23 cellular contexts compared by ENCODE assay signal in the genomic region with DNA sequence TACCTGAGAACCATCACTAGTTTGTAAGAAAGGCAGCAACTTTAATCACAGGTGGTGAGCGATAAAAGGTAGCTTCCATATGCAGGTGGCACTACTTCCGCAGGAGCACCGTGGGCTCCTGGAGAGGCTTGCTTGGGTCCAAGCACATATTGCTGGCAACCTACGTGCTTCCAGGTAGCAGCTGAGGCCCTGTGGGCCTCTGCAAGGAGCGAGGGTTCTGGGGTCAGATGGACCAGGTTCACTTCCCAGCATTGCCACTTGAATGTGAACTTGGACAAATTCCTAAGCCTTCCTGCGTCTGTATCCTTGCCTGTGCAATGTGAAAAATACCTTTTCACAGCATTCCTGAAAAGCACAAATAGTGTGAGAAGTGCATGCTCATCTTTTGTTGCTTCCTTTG.
"Had no signal": no experiment of that assay in that cellular context is flagged by ENCODE, and none has a peak within 500 bp of the region (broad histone marks: within the 10 kb centered on the region; RNA-seq: fewer than 3 reads in every experiment).

No MANE protein-coding gene starts in this region.

- H3K27me3 ChIP-seq: left lung, pancreas, sigmoid colon, spleen, suprapubic skin, tibial artery, upper lobe of right lung had no signal

- H3K27ac ChIP-seq: left lung, lower lobe of right lung, pancreas, prostate gland, sigmoid colon, spleen, suprapubic skin, thoracic aorta, tibial artery, upper lobe of right lung had no signal

- H3K4me1 ChIP-seq: left lung, lower lobe of right lung, pancreas, prostate gland, sigmoid colon, spleen, suprapubic skin, tibial artery, upper lobe of right lung had no signal

- H3K4me3 ChIP-seq: left lung, lower lobe of right lung, pancreas, prostate gland, sigmoid colon, spleen, suprapubic skin, thoracic aorta, tibial artery, upper lobe of right lung had no signal

- H3K9me3 ChIP-seq: left lung, lower lobe of right lung, pancreas, prostate gland, sigmoid colon, spleen, suprapubic skin, thoracic aorta, tibial artery, upper lobe of right lung had no signal

- ATAC-seq: left colon; left lung; lower lobe of right lung; naive thymus-derived CD8-positive, alpha-beta T cell; right cardiac atrium; stimulated activated effector memory CD8-positive, alpha-beta T cell treated with anti-CD3 and anti-CD28 coated beads, Interleukin-12 subunit alpha, Interleukin-12 subunit beta, amount 100 ng/mL, for 72 hours; upper lobe of right lung had no signal

- DNase-seq: hippocampal formation; kidney glomerular epithelial cell; left colon; left lung; lower lobe of right lung; mammary epithelial cell; mesenchymal stem cell; naive thymus-derived CD8-positive, alpha-beta T cell; nucleus accumbens; pancreas; retina; right cardiac atrium; sigmoid colon; spleen; stimulated activated CD4-positive, alpha-beta T cell treated with anti-CD3 and anti-CD28 coated beads, Interleukin-4, amount 100 ng/mL, for 24 hours; stimulated activated naive CD4-positive, alpha-beta T cell; tibial artery; trophoblast cell; upper lobe of right lung had no signal
